Comparison of ENCODE assay signal across 18 cellular contexts in genomic region chr7:85125679-85126078, GRCh38.
"Had no signal": no experiment of that assay in that cellular context is flagged by ENCODE, and none has a peak within 500 bp of the region (broad histone marks: within the 10 kb centered on the region; RNA-seq: fewer than 3 reads in every experiment).

No MANE protein-coding gene starts in this region.

- ATAC-seq: activated CD4-positive, alpha-beta T cell treated with anti-CD3 and anti-CD28 coated beads for 36 hours; activated CD8-positive, alpha-beta T cell treated with anti-CD3 and anti-CD28 coated beads for 36 hours; foreskin keratinocyte; left lobe of liver; mucosa of descending colon; naive thymus-derived CD8-positive, alpha-beta T cell; right cardiac atrium; stimulated activated effector memory CD8-positive, alpha-beta T cell treated with anti-CD3 and anti-CD28 coated beads, Interleukin-12 subunit alpha, Interleukin-12 subunit beta, amount 100 ng/mL, for 72 hours had no signal

- H3K4me1 ChIP-seq: ascending aorta, foreskin keratinocyte, transverse colon had no signal

- H3K27me3 ChIP-seq: ascending aorta, cardiac muscle cell, foreskin keratinocyte, transverse colon had no signal

- DNase-seq: activated CD4-positive, alpha-beta T cell treated with anti-CD3 and anti-CD28 coated beads for 36 hours; activated CD8-positive, alpha-beta memory T cell treated with anti-CD3 and anti-CD28 coated beads, Interleukin-2, amount 50 U/mL, for 4 hours; activated CD8-positive, alpha-beta T cell treated with anti-CD3 and anti-CD28 coated beads for 36 hours; effector memory CD4-positive, alpha-beta T cell; foreskin keratinocyte; head of caudate nucleus; mammary epithelial cell; mucosa of descending colon; naive thymus-derived CD8-positive, alpha-beta T cell; nucleus accumbens; right cardiac atrium; T1000; transverse colon had no signal

- H3K27ac ChIP-seq: ascending aorta, cardiac muscle cell, foreskin keratinocyte, transverse colon, VCaP had no signal

- H3K9me3 ChIP-seq: ascending aorta, mucosa of descending colon, transverse colon had no signal

- H3K4me3 ChIP-seq: ascending aorta, cardiac muscle cell, mucosa of descending colon, transverse colon had no signal

- H3K36me3 ChIP-seq: ascending aorta, cardiac muscle cell, transverse colon had no signal
